In genomic region chr7:55052726-55053431, GRCh38 we compare ENCODE assay signal across 16 cellular contexts. TPM values are rescaled to one million over a fixed set of nuclear protein-coding genes. Genes with fewer than 3 reads are reported as not detected.
A peak's percentile ranks its signal among the peaks of the same experiment; 100 is the strongest.
DNase-seq lines count a peak whose midpoint lies in the region; ATAC-seq and TF ChIP-seq lines count a peak whose summit lies in the region.
"Had no signal": no experiment of that assay in that cellular context is flagged by ENCODE, and none has a peak within 500 bp of the region (broad histone marks: within the 10 kb centered on the region; RNA-seq: fewer than 3 reads in every experiment).

No MANE protein-coding gene starts in this region.

- peaks cover 55% of the 10 kb centered on the region for H3K4me1 ChIP-seq in PC-3 (ENCODE audit: insufficient read depth, low read length)
- H3K4me1 ChIP-seq in tibial nerve, result peaks cover 0 to 82% (median 7%) of the 10 kb centered on the region in 4 donors

- CTCF ChIA-PET in PC-3 (lab: Charles Lee), result no interaction called here

- ATAC-seq in PC-3, result no peak
- no peak for ATAC-seq in stimulated activated naive B cell treated with anti-CD40 and anti-IgM and Interleukin-4, amounts not matched to agents 10 μg/mL and 1 μg/mL and 100 μg/mL, for 72 hours (replicated peaks)

- intact Hi-C loops in PC-3 (cut with micrococcal nuclease) (no loop called here), CD14-positive monocyte (cut with micrococcal nuclease) (no loop called here)

- no TSS peak for BruUV-seq in PC-3 (replicated peaks; lab: Mats Ljungman, UMichigan)

- no peaks in the 10 kb centered on the region for H3K36me3 ChIP-seq in PC-3 (ENCODE audit: low read depth, low read length)
- no peaks in the 10 kb centered on the region for H3K36me3 ChIP-seq in tibial nerve

- TF ChIP-seq CTCF in PC-3 (conservative IDR thresholded peaks at IDR 0.05; ENCODE audit: low read depth, low read length) (no peak), tibial nerve (IDR thresholded peaks at IDR 0.05) (no peak), CD14-positive monocyte (IDR thresholded peaks at IDR 0.05) (no peak)

- H3K27me3 ChIP-seq in PC-3 (ENCODE audit: low read length) (no peaks in the 10 kb centered on the region), tibial nerve (no peaks in the 10 kb centered on the region)

- peaks cover 100% of the 10 kb centered on the region for H3K79me2 ChIP-seq in PC-3 (ENCODE audit: low read length)

- no peak overlapping the region for H3K4me3 Mint-ChIP-seq in CD14-positive monocyte
- no peak overlapping the region for H3K4me3 Mint-ChIP-seq in stimulated activated naive B cell treated with anti-CD40 and anti-IgM and Interleukin-4, amounts not matched to agents 10 μg/mL and 1 μg/mL and 100 μg/mL, for 72 hours
- H3K4me3 Mint-ChIP-seq: activated CD4-positive, alpha-beta T cell treated with anti-CD3 and anti-CD28 coated beads, Interleukin-2, amount 10 ng/mL, durations not matched to agents 24 days and 14 days; activated T-cell treated with anti-CD3 and anti-CD28 coated beads, Interleukin-2, amount 50 U/mL, for 24 hours; CD8-positive, alpha-beta memory T cell had no signal

- no peaks in the 10 kb centered on the region for H3K4me1 Mint-ChIP-seq in CD14-positive monocyte
- no peaks in the 10 kb centered on the region for H3K4me1 Mint-ChIP-seq in stimulated activated naive B cell treated with anti-CD40 and anti-IgM and Interleukin-4, amounts not matched to agents 10 μg/mL and 1 μg/mL and 100 μg/mL, for 72 hours
- H3K4me1 Mint-ChIP-seq: activated CD4-positive, alpha-beta T cell treated with anti-CD3 and anti-CD28 coated beads, Interleukin-2, amount 10 ng/mL, durations not matched to agents 24 days and 14 days; CD8-positive, alpha-beta memory T cell had no signal

- no peak overlapping the region for H2AFZ ChIP-seq in PC-3 (ENCODE audit: low read length)

- 0 out of 2 replicates have a peak overlapping the region, but pooled peaks have one; percentile 16 for H3K4me2 ChIP-seq in PC-3 (ENCODE audit: low read length)

- H3K9me3 Mint-ChIP-seq in CD14-positive monocyte, result peaks cover 2 to 12% (median 3%) of the 10 kb centered on the region in 7 donors
- H3K9me3 Mint-ChIP-seq in stimulated activated naive B cell treated with anti-CD40 and anti-IgM and Interleukin-4, amounts not matched to agents 10 μg/mL and 1 μg/mL and 100 μg/mL, for 72 hours, result peaks cover 0 to 5% of the 10 kb centered on the region in 2 donors
- H3K9me3 Mint-ChIP-seq: activated CD4-positive, alpha-beta T cell treated with anti-CD3 and anti-CD28 coated beads, Interleukin-2, amount 10 ng/mL, durations not matched to agents 24 days and 14 days; activated T-cell treated with anti-CD3 and anti-CD28 coated beads, Interleukin-2, amount 50 U/mL, for 24 hours; CD8-positive, alpha-beta memory T cell had no signal

- no peak for TF ChIP-seq EP300 in tibial nerve (IDR thresholded peaks at IDR 0.05)

- no peak for TF ChIP-seq POLR2A in tibial nerve (IDR thresholded peaks at IDR 0.05)

- H3K27ac ChIP-seq in PC-3 (ENCODE audit: low read length) (peak overlapping the region; percentile 61), caudate nucleus (ENCODE audit: low read depth, low read length) (peak overlapping the region; percentile 24), tibial nerve (peak overlapping the region; percentile 9 to 84 (median 58))
- H3K27ac ChIP-seq: dorsolateral prefrontal cortex had no signal

- H3K27ac Mint-ChIP-seq in CD14-positive monocyte, result no peak overlapping the region
- no peak overlapping the region for H3K27ac Mint-ChIP-seq in stimulated activated naive B cell treated with anti-CD40 and anti-IgM and Interleukin-4, amounts not matched to agents 10 μg/mL and 1 μg/mL and 100 μg/mL, for 72 hours
- H3K27ac Mint-ChIP-seq: activated CD4-positive, alpha-beta T cell treated with anti-CD3 and anti-CD28 coated beads, Interleukin-2, amount 10 ng/mL, durations not matched to agents 24 days and 14 days; activated T-cell treated with anti-CD3 and anti-CD28 coated beads, Interleukin-2, amount 50 U/mL, for 24 hours; CD8-positive, alpha-beta memory T cell had no signal

- H3K4me3 ChIP-seq in PC-3 (ENCODE audit: low read length), result no peak overlapping the region
- no peak overlapping the region for H3K4me3 ChIP-seq in tibial nerve
- H3K4me3 ChIP-seq: dorsolateral prefrontal cortex had no signal

- H3F3A ChIP-seq in PC-3 (ENCODE audit: low read length, unreplicated experiment), result no peaks in the 10 kb centered on the region

- no peak overlapping the region for H3K9ac ChIP-seq in PC-3 (ENCODE audit: low read length)

- no peaks in the 10 kb centered on the region for H3K36me3 Mint-ChIP-seq in CD14-positive monocyte
- no peaks in the 10 kb centered on the region for H3K36me3 Mint-ChIP-seq in stimulated activated naive B cell treated with anti-CD40 and anti-IgM and Interleukin-4, amounts not matched to agents 10 μg/mL and 1 μg/mL and 100 μg/mL, for 72 hours
- H3K36me3 Mint-ChIP-seq: CD8-positive, alpha-beta memory T cell had no signal

- peaks cover 0 to 2% (median 1%) of the 10 kb centered on the region in 3 donors for H3K27me3 Mint-ChIP-seq in CD14-positive monocyte (ENCODE audit: low read depth in 3 of 3)
- H3K27me3 Mint-ChIP-seq in stimulated activated naive B cell treated with anti-CD40 and anti-IgM and Interleukin-4, amounts not matched to agents 10 μg/mL and 1 μg/mL and 100 μg/mL, for 72 hours, result peaks cover 6 to 15% of the 10 kb centered on the region in 2 donors

- 60 to 65% methylated on average over 13 of the region's 13 CpGs for WGBS in tibial nerve, 2 donors

- no peaks in the 10 kb centered on the region for H3K9me2 ChIP-seq in PC-3 (replicated peaks; ENCODE audit: low read length)

- no peak for DNase-seq in PC-3
- peak in 5 of 61 donors; percentile 20 to 54 (median 37) for DNase-seq in caudate nucleus (lab: John Stamatoyannopoulos, UW)
- DNase-seq in kidney tubule cell (ENCODE audit: low spot score), result peak; percentile 81
- no peak for DNase-seq in tibial nerve (ENCODE audit: low spot score in 2 of 2)
- no peak for DNase-seq in MV-4-11 (lab: John Stamatoyannopoulos, UW)
- DNase-seq in CD14-positive monocyte (ENCODE audit: low spot score), result no peak
- DNase-seq in stimulated activated naive B cell treated with anti-CD40 and anti-IgM and Interleukin-4, amounts not matched to agents 10 μg/mL and 1 μg/mL and 100 μg/mL, for 72 hours, result no peak
- no peak for DNase-seq in RPMI8226
- DNase-seq: activated CD4-positive, alpha-beta T cell treated with anti-CD3 and anti-CD28 coated beads, Interleukin-2, amount 10 ng/mL, durations not matched to agents 24 days and 14 days; activated T-cell treated with anti-CD3 and anti-CD28 coated beads, Interleukin-2, amount 50 U/mL, for 24 hours; CD8-positive, alpha-beta memory T cell; dorsolateral prefrontal cortex; KBM-7; NCI-H146; NCI-H510A; stimulated activated CD4-positive, alpha-beta T cell treated with anti-CD3 and anti-CD28 coated beads, Interleukin-4, amount 100 ng/mL, for 24 hours had no signal

- POLR2A ChIA-PET in PC-3 (lab: Charles Lee; ENCODE audit: unreplicated experiment), result interaction anchor here (0.6 kb wide), 1 partner anchor 215 kb away, joined by 3 read pairs; no protein-coding TSS in a partner anchor

- H4K20me1 ChIP-seq in PC-3 (ENCODE audit: low read length), result no peaks in the 10 kb centered on the region

- H3K9me3 ChIP-seq in PC-3 (ENCODE audit: low read length), result no peaks in the 10 kb centered on the region
- no peaks in the 10 kb centered on the region for H3K9me3 ChIP-seq in tibial nerve

RNA-seq across cellular contexts. Expression of gene EGFR, which starts 34.1 kb away (rescaled TPM):
- total RNA-seq in PC-3 (2014; rRNA removed), result 50.0 and 64.6 TPM in 2 replicates
- 100 to 1,000 TPM in 3 of 4 donors, 10 to 100 TPM in 1; 72.3 to 136 (median 127) TPM for total RNA-seq in tibial nerve
- polyA plus RNA-seq in CD14-positive monocyte, result not detected
- total RNA-seq: activated CD4-positive, alpha-beta T cell treated with anti-CD3 and anti-CD28 coated beads, Interleukin-2, amount 10 ng/mL, durations not matched to agents 24 days and 14 days; CD8-positive, alpha-beta memory T cell had no signal
- polyA plus RNA-seq: CD8-positive, alpha-beta memory T cell had no signal
